ENCODE assay signal across 8 cellular contexts in genomic region chr5:142611154-142611553, GRCh38.
DNase-seq lines count a peak whose midpoint lies in the region; ATAC-seq lines count a peak whose summit lies in the region.

No MANE protein-coding gene starts in this region.

- ATAC-seq in GM18508 (IDR thresholded peaks at IDR 0.05; ENCODE audit: insufficient read depth, unreplicated experiment) (peak; percentile 82), HG02981 (IDR thresholded peaks at IDR 0.05; ENCODE audit: unreplicated experiment) (peak; percentile 83)

- peak; percentile 57 for DNase-seq in A172 (ENCODE audit: low spot score)
- DNase-seq in NCI-H526 treated with DMSO at 0.1 percent for 48 hours (lab: John Stamatoyannopoulos, UW) = peak; percentile 22
- DNase-seq in activated CD4-positive, alpha-beta T cell treated with anti-CD3 and anti-CD28 coated beads, Interleukin-2, amount 50 U/mL, for 24 hours (ENCODE audit: low read depth in 1 of 2, low spot score in 1 of 2) = peak; percentile 53 to 63
- peak; percentile 48 to 72 for DNase-seq in dermis microvascular lymphatic vessel endothelial cell (ENCODE audit: low read depth in 2 of 2)
- DNase-seq in medulla oblongata (ENCODE audit: extremely low spot score) = peak; percentile 76
- peak; percentile 65 for DNase-seq in stimulated activated CD8-positive, alpha-beta memory T cell treated with anti-CD3 and anti-CD28 coated beads, Interleukin-4, amount 100 ng/mL, for 24 hours (ENCODE audit: low read depth)

Comparison
In these comparisons a context has a peak if more than half of its experiments do, and no peak if none do; other contexts are left out.
1. Peak in every context shown above with its lines: DNase-seq and ATAC-seq.
2. DNase-seq: peak in every context shown above with its lines; median percentile 76 in medulla oblongata; 65 in stimulated activated CD8-positive, alpha-beta memory T cell treated with anti-CD3 and anti-CD28 coated beads, Interleukin-4, amount 100 ng/mL, for 24 hours; 60 in dermis microvascular lymphatic vessel endothelial cell; 58 in activated CD4-positive, alpha-beta T cell treated with anti-CD3 and anti-CD28 coated beads, Interleukin-2, amount 50 U/mL, for 24 hours; 57 in A172; 22 in NCI-H526 treated with DMSO at 0.1 percent for 48 hours.